Comparison of ENCODE assay signal across 19 cellular contexts in genomic region chr5:139758510-139759036, GRCh38.
A peak's percentile ranks its signal among the peaks of the same experiment; 100 is the strongest.
DNase-seq lines count a peak whose midpoint lies in the region; ATAC-seq and TF ChIP-seq lines count a peak whose summit lies in the region.
"Had no signal": no experiment of that assay in that cellular context is flagged by ENCODE, and none has a peak within 500 bp of the region (broad histone marks: within the 10 kb centered on the region; RNA-seq: fewer than 3 reads in every experiment).

No MANE protein-coding gene starts in this region.

- peak overlapping the region; percentile 6 for H3K4me3 Mint-ChIP-seq in activated naive CD8-positive, alpha-beta T cell
- no peak overlapping the region for H3K4me3 Mint-ChIP-seq in activated naive CD8-positive, alpha-beta T cell treated with anti-CD3 and anti-CD28 coated beads, Interleukin-2, amount 50 U/mL, for 24 hours
- H3K4me3 Mint-ChIP-seq in nephron progenitor cell, result peak overlapping the region; percentile 38
- no peak overlapping the region for H3K4me3 Mint-ChIP-seq in stimulated activated naive CD8-positive, alpha-beta T cell treated with anti-CD3 and anti-CD28 coated beads, Interleukin-15, amount 100 ng/mL, for 72 hours
- H3K4me3 Mint-ChIP-seq: activated CD4-positive, alpha-beta T cell treated with anti-CD3 and anti-CD28 coated beads, Interleukin-2, amount 10 ng/mL, durations not matched to agents 7 days and 5 days; activated CD8-positive, alpha-beta memory T cell treated with anti-CD3 and anti-CD28 coated beads, Interleukin-2, amount 10 ng/mL, durations not matched to agents 7 days and 5 days; activated naive CD4-positive, alpha-beta T cell treated with anti-CD3 and anti-CD28 coated beads for 36 hours had no signal

- peaks cover 14% of the 10 kb centered on the region for H3K27me3 Mint-ChIP-seq in activated naive CD8-positive, alpha-beta T cell
- H3K27me3 Mint-ChIP-seq in activated naive CD8-positive, alpha-beta T cell treated with anti-CD3 and anti-CD28 coated beads, Interleukin-2, amount 50 U/mL, for 24 hours, result peaks cover 37% of the 10 kb centered on the region
- H3K27me3 Mint-ChIP-seq in nephron progenitor cell (ENCODE audit: low read depth, poor library complexity), result peaks cover 11% of the 10 kb centered on the region
- H3K27me3 Mint-ChIP-seq in stimulated activated naive CD8-positive, alpha-beta T cell treated with anti-CD3 and anti-CD28 coated beads, Interleukin-15, amount 100 ng/mL, for 72 hours, result peaks cover 77% of the 10 kb centered on the region

- no peak overlapping the region for H3K27ac Mint-ChIP-seq in activated naive CD8-positive, alpha-beta T cell
- H3K27ac Mint-ChIP-seq in activated naive CD8-positive, alpha-beta T cell treated with anti-CD3 and anti-CD28 coated beads, Interleukin-2, amount 50 U/mL, for 24 hours, result no peak overlapping the region
- peak overlapping the region; percentile 92 for H3K27ac Mint-ChIP-seq in nephron progenitor cell
- no peak overlapping the region for H3K27ac Mint-ChIP-seq in stimulated activated naive CD8-positive, alpha-beta T cell treated with anti-CD3 and anti-CD28 coated beads, Interleukin-15, amount 100 ng/mL, for 72 hours
- H3K27ac Mint-ChIP-seq: activated CD4-positive, alpha-beta T cell treated with anti-CD3 and anti-CD28 coated beads, Interleukin-2, amount 10 ng/mL, durations not matched to agents 7 days and 5 days; activated CD8-positive, alpha-beta memory T cell treated with anti-CD3 and anti-CD28 coated beads, Interleukin-2, amount 10 ng/mL, durations not matched to agents 7 days and 5 days; activated naive CD4-positive, alpha-beta T cell treated with anti-CD3 and anti-CD28 coated beads for 36 hours had no signal

- no peak for DNase-seq in activated naive CD8-positive, alpha-beta T cell treated with anti-CD3 and anti-CD28 coated beads, Interleukin-2, amount 50 U/mL, for 24 hours
- DNase-seq in nephron progenitor cell, result no peak
- DNase-seq in NCI-H128 (lab: John Stamatoyannopoulos, UW; ENCODE audit: unreplicated experiment), result no peak
- DNase-seq in stimulated activated naive CD8-positive, alpha-beta T cell treated with anti-CD3 and anti-CD28 coated beads, Interleukin-15, amount 100 ng/mL, for 72 hours, result no peak
- no peak for DNase-seq in activated CD8-positive, alpha-beta memory T cell treated with anti-CD3 and anti-CD28 coated beads for 24 hours
- DNase-seq: 8988T; activated CD4-positive, alpha-beta T cell treated with anti-CD3 and anti-CD28 coated beads, Interleukin-2, amount 10 ng/mL, durations not matched to agents 7 days and 5 days; activated CD8-positive, alpha-beta memory T cell treated with anti-CD3 and anti-CD28 coated beads, Interleukin-2, amount 10 ng/mL, durations not matched to agents 7 days and 5 days; activated naive CD4-positive, alpha-beta T cell treated with anti-CD3 and anti-CD28 coated beads for 36 hours; GF-D8; Karpas-422; NCI-H1048; NCI-H187; stimulated activated CD4-positive, alpha-beta T cell treated with anti-CD3 and anti-CD28 coated beads, Interleukin-15, amount 100 ng/mL, for 24 hours; transverse colon had no signal

- peaks cover 19% of the 10 kb centered on the region for H3K4me1 Mint-ChIP-seq in activated naive CD8-positive, alpha-beta T cell (ENCODE audit: low read depth)
- peaks cover 36% of the 10 kb centered on the region for H3K4me1 Mint-ChIP-seq in activated naive CD8-positive, alpha-beta T cell treated with anti-CD3 and anti-CD28 coated beads, Interleukin-2, amount 50 U/mL, for 24 hours
- peaks cover 89% of the 10 kb centered on the region for H3K4me1 Mint-ChIP-seq in nephron progenitor cell
- peaks cover 41% of the 10 kb centered on the region for H3K4me1 Mint-ChIP-seq in stimulated activated naive CD8-positive, alpha-beta T cell treated with anti-CD3 and anti-CD28 coated beads, Interleukin-15, amount 100 ng/mL, for 72 hours

- peak overlapping the region; percentile 41 for H3K27ac ChIP-seq in cingulate gyrus (ENCODE audit: low read depth, low read length)
- H3K27ac ChIP-seq: parathyroid adenoma, transverse colon had no signal

- TF ChIP-seq CTCF in nephron progenitor cell (IDR thresholded peaks at IDR 0.05), result no peak

- no peak for ATAC-seq in activated naive CD8-positive, alpha-beta T cell treated with anti-CD3 and anti-CD28 coated beads, Interleukin-2, amount 50 U/mL, for 24 hours
- no peak for ATAC-seq in HG03159 (IDR thresholded peaks at IDR 0.05; ENCODE audit: unreplicated experiment)
- ATAC-seq in stimulated activated naive CD8-positive, alpha-beta T cell treated with anti-CD3 and anti-CD28 coated beads, Interleukin-15, amount 100 ng/mL, for 72 hours, result no peak
- ATAC-seq: activated CD8-positive, alpha-beta memory T cell treated with anti-CD3 and anti-CD28 coated beads, Interleukin-2, amount 10 ng/mL, durations not matched to agents 7 days and 5 days had no signal

- H3K36me3 Mint-ChIP-seq in activated naive CD8-positive, alpha-beta T cell, result no peaks in the 10 kb centered on the region
- H3K36me3 Mint-ChIP-seq in activated naive CD8-positive, alpha-beta T cell treated with anti-CD3 and anti-CD28 coated beads, Interleukin-2, amount 50 U/mL, for 24 hours (ENCODE audit: low read depth), result no peaks in the 10 kb centered on the region
- H3K36me3 Mint-ChIP-seq in nephron progenitor cell (ENCODE audit: low read depth), result no peaks in the 10 kb centered on the region
- H3K36me3 Mint-ChIP-seq: activated CD8-positive, alpha-beta memory T cell treated with anti-CD3 and anti-CD28 coated beads, Interleukin-2, amount 10 ng/mL, durations not matched to agents 7 days and 5 days had no signal

- H3K9me3 Mint-ChIP-seq in activated naive CD8-positive, alpha-beta T cell (ENCODE audit: low read depth), result no peaks in the 10 kb centered on the region
- H3K9me3 Mint-ChIP-seq in activated naive CD8-positive, alpha-beta T cell treated with anti-CD3 and anti-CD28 coated beads, Interleukin-2, amount 50 U/mL, for 24 hours, result no peaks in the 10 kb centered on the region
- H3K9me3 Mint-ChIP-seq in nephron progenitor cell, result no peaks in the 10 kb centered on the region
- H3K9me3 Mint-ChIP-seq in stimulated activated naive CD8-positive, alpha-beta T cell treated with anti-CD3 and anti-CD28 coated beads, Interleukin-15, amount 100 ng/mL, for 72 hours, result no peaks in the 10 kb centered on the region
- H3K9me3 Mint-ChIP-seq: activated CD4-positive, alpha-beta T cell treated with anti-CD3 and anti-CD28 coated beads, Interleukin-2, amount 10 ng/mL, durations not matched to agents 7 days and 5 days; activated naive CD4-positive, alpha-beta T cell treated with anti-CD3 and anti-CD28 coated beads for 36 hours had no signal

Comparison
In these comparisons a context has a peak if more than half of its experiments do, and no peak if none do; other contexts are left out.
1. H3K4me3 Mint-ChIP-seq: peak in activated naive CD8-positive, alpha-beta T cell (single experiment) and nephron progenitor cell (single experiment); none in activated naive CD8-positive, alpha-beta T cell treated with anti-CD3 and anti-CD28 coated beads, Interleukin-2, amount 50 U/mL, for 24 hours (single experiment) and stimulated activated naive CD8-positive, alpha-beta T cell treated with anti-CD3 and anti-CD28 coated beads, Interleukin-15, amount 100 ng/mL, for 72 hours (0 of 2).